ENCODE assay signal across 15 cellular contexts in genomic region chr10:60803433-60803832, GRCh38.
"Had no signal": no experiment of that assay in that cellular context is flagged by ENCODE, and none has a peak within 500 bp of the region (broad histone marks: within the 10 kb centered on the region; RNA-seq: fewer than 3 reads in every experiment).

No MANE protein-coding gene starts in this region.

- DNase-seq: activated B cell treated with CpG ODN at 0.5 μM for 24 hours; activated CD4-positive, alpha-beta memory T cell treated with anti-CD3 and anti-CD28 coated beads for 36 hours; activated CD4-positive, alpha-beta T cell treated with anti-CD3 and anti-CD28 coated beads for 4 hours; activated T-cell treated with anti-CD3 and anti-CD28 coated beads for 4 hours; cerebellar nuclear complex; cortex of kidney; hypothalamus; midbrain; retina; stimulated activated CD4-positive, alpha-beta T cell treated with anti-CD3 and anti-CD28 coated beads, Interleukin-2, amount 100 ng/mL, for 24 hours; stimulated activated naive CD8-positive, alpha-beta T cell treated with anti-CD3 and anti-CD28 coated beads, Interleukin-15, Interleukin-2, amounts not matched to agents 100 U/mL and 50 U/mL, for 24 hours; substantia nigra had no signal

- H3K36me3 ChIP-seq: tibial nerve, vagina had no signal

- H3K4me3 Mint-ChIP-seq: activated B cell treated with CpG ODN at 0.5 μM for 24 hours; activated CD4-positive, alpha-beta memory T cell treated with anti-CD3 and anti-CD28 coated beads for 36 hours; activated naive CD8-positive, alpha-beta T cell had no signal

- H3K27me3 Mint-ChIP-seq: activated B cell treated with CpG ODN at 0.5 μM for 24 hours; activated CD4-positive, alpha-beta memory T cell treated with anti-CD3 and anti-CD28 coated beads for 36 hours; activated naive CD8-positive, alpha-beta T cell had no signal

- H3K27ac ChIP-seq: tibial nerve, vagina had no signal

- H3K9me3 ChIP-seq: tibial nerve, vagina had no signal

- H3K27me3 ChIP-seq: tibial nerve, vagina had no signal

- H3K4me1 Mint-ChIP-seq: activated B cell treated with CpG ODN at 0.5 μM for 24 hours had no signal

- H3K36me3 Mint-ChIP-seq: activated naive CD8-positive, alpha-beta T cell had no signal

- H3K9me3 Mint-ChIP-seq: activated B cell treated with CpG ODN at 0.5 μM for 24 hours; activated CD4-positive, alpha-beta memory T cell treated with anti-CD3 and anti-CD28 coated beads for 36 hours had no signal

- H3K4me3 ChIP-seq: tibial nerve, vagina had no signal

- H3K27ac Mint-ChIP-seq: activated B cell treated with CpG ODN at 0.5 μM for 24 hours; activated CD4-positive, alpha-beta memory T cell treated with anti-CD3 and anti-CD28 coated beads for 36 hours; activated naive CD8-positive, alpha-beta T cell had no signal
